ENCODE assay signal across 23 cellular contexts in genomic region chr2:200700856-200701255, GRCh38.
"Had no signal": no experiment of that assay in that cellular context is flagged by ENCODE, and none has a peak within 500 bp of the region (broad histone marks: within the 10 kb centered on the region; RNA-seq: fewer than 3 reads in every experiment).

No MANE protein-coding gene starts in this region.

- H3K36me3 ChIP-seq: Peyer's patch, SJCRH30 had no signal

- H3K27ac ChIP-seq: PC-9, Peyer's patch, SJCRH30 had no signal

- ATAC-seq: HepG2, Right ventricle myocardium inferior had no signal

- H3K4me2 ChIP-seq: PC-9 had no signal

- H3K9me3 ChIP-seq: Peyer's patch, SJCRH30 had no signal

- H2AFZ ChIP-seq: PC-9 had no signal

- H3K27me3 ChIP-seq: Peyer's patch, SJCRH30 had no signal

- H3K4me1 ChIP-seq: SJCRH30 had no signal

- H3K4me3 ChIP-seq: PC-9, Peyer's patch, SJCRH30 had no signal

- DNase-seq: IMR-90, Karpas-422, KG1, MM.1S, NCI-H1092 treated with DMSO at 0.1 percent for 48 hours, NCI-H1436, NCI-H187, NCI-H2029, NCI-H2081 treated with DMSO at 0.1 percent for 48 hours, NCI-H2171, NCI-H226, NCI-H446, NCI-H510A, NCI-H524 treated with DMSO at 0.1 percent for 48 hours, NCI-H69, NCI-H774, OCI-M1, PC-9, Peyer's patch, SHP77 treated with DMSO at 0.1 percent for 48 hours had no signal
